Comparison of ENCODE assay signal across 14 cellular contexts in genomic region chr1:76830373-76830772, GRCh38. TPM values are rescaled to one million over a fixed set of nuclear protein-coding genes. Genes with fewer than 3 reads are reported as not detected.
DNase-seq lines count a peak whose midpoint lies in the region; ATAC-seq, FAIRE-seq and TF ChIP-seq lines count a peak whose summit lies in the region.
"Had no signal": no experiment of that assay in that cellular context is flagged by ENCODE, and none has a peak within 500 bp of the region (broad histone marks: within the 10 kb centered on the region; RNA-seq: fewer than 3 reads in every experiment).

No MANE protein-coding gene starts in this region.

- no peaks in the 10 kb centered on the region for H3K9me3 ChIP-seq in astrocyte (ENCODE audit: insufficient read depth, low read depth, low read length)
- H3K9me3 ChIP-seq in left lung, result no peaks in the 10 kb centered on the region
- no peaks in the 10 kb centered on the region for H3K9me3 ChIP-seq in upper lobe of right lung

- intact Hi-C loops in left lung (cut with DNase I), result no loop called here
- intact Hi-C loops in upper lobe of right lung (cut with DNase I), result no loop called here

- H3K4me3 ChIP-seq in GM12865 (ENCODE audit: low read depth, low read length), result no peak overlapping the region
- no peak overlapping the region for H3K4me3 ChIP-seq in astrocyte (ENCODE audit: insufficient read depth, low read depth, low read length)
- H3K4me3 ChIP-seq in left lung, result no peak overlapping the region
- H3K4me3 ChIP-seq in upper lobe of right lung, result no peak overlapping the region
- H3K4me3 ChIP-seq: GM23338 had no signal

- no peak for TF ChIP-seq CTCF in GM12865 (IDR thresholded peaks at IDR 0.05; ENCODE audit: insufficient read depth, low read depth, low read length, missing control alignments)
- TF ChIP-seq CTCF in astrocyte (IDR thresholded peaks at IDR 0.05; ENCODE audit: insufficient read depth, low read depth, low read length), result no peak
- TF ChIP-seq CTCF in left lung (IDR thresholded peaks at IDR 0.05), result no peak
- no peak for TF ChIP-seq CTCF in upper lobe of right lung (IDR thresholded peaks at IDR 0.05)

- peak; percentile 69 for ATAC-seq in GM19468 (IDR thresholded peaks at IDR 0.05; ENCODE audit: extremely low read depth, unreplicated experiment)
- ATAC-seq in HG03025 (IDR thresholded peaks at IDR 0.05; ENCODE audit: low FRiP score, unreplicated experiment), result peak; percentile 70
- ATAC-seq in left lung, result no peak
- no peak for ATAC-seq in upper lobe of right lung
- ATAC-seq: GM23338, Panc1 had no signal

- H3K79me2 ChIP-seq in astrocyte (ENCODE audit: insufficient read depth, low read length), result no peaks in the 10 kb centered on the region

- FAIRE-seq in astrocyte (lab: Jason Lieb, UNC), result no peak

- peak overlapping the region; percentile 86 for H3K27ac Mint-ChIP-seq in astrocyte (ENCODE audit: unreplicated experiment)
- H3K27ac Mint-ChIP-seq in T-helper 2 cell treated with Interferon-gamma antibody and Interleukin-4, amounts not matched to agents 5 μg/mL and 100 μg/mL, for 36 hours, result no peak overlapping the region
- H3K27ac Mint-ChIP-seq: GM23338, natural killer cell had no signal

- H3K27ac ChIP-seq in astrocyte (ENCODE audit: low read depth, low read length) (no peak overlapping the region), left lung (no peak overlapping the region), upper lobe of right lung (no peak overlapping the region)

- H3K27me3 ChIP-seq in astrocyte (ENCODE audit: insufficient read depth, low read length), result no peaks in the 10 kb centered on the region
- no peaks in the 10 kb centered on the region for H3K27me3 ChIP-seq in left lung
- H3K27me3 ChIP-seq in upper lobe of right lung, result no peaks in the 10 kb centered on the region

- peaks cover 4% of the 10 kb centered on the region for H3K4me1 ChIP-seq in astrocyte (ENCODE audit: insufficient read depth, low read length)
- H3K4me1 ChIP-seq in left lung, result no peaks in the 10 kb centered on the region
- no peaks in the 10 kb centered on the region for H3K4me1 ChIP-seq in upper lobe of right lung

- H3K36me3 ChIP-seq in astrocyte (ENCODE audit: insufficient read depth, low read length) (no peaks in the 10 kb centered on the region), left lung (no peaks in the 10 kb centered on the region), upper lobe of right lung (no peaks in the 10 kb centered on the region)

- DNase-seq in GM12865 (ENCODE audit: low read depth) (peak; percentile 49), astrocyte (ENCODE audit: low read depth) (no peak), left lung (no peak), upper lobe of right lung (no peak)
- DNase-seq in T-helper 2 cell treated with Interferon-gamma antibody and Interleukin-4, amounts not matched to agents 5 μg/mL and 100 μg/mL, for 36 hours (ENCODE audit: low spot score), result no peak
- no peak for DNase-seq in activated T-cell treated with anti-CD3 and anti-CD28 coated beads, Interleukin-2, amount 50 U/mL, for 1 hour
- DNase-seq: activated CD8-positive, alpha-beta memory T cell treated with anti-CD3 and anti-CD28 coated beads, Interleukin-2, amount 50 U/mL, for 4 hours; natural killer cell; NCI-H1930; stimulated activated CD8-positive, alpha-beta memory T cell treated with anti-CD3 and anti-CD28 coated beads, Interleukin-4, amount 100 ng/mL, for 48 hours had no signal

- peaks cover 29% of the 10 kb centered on the region for H3K4me1 Mint-ChIP-seq in astrocyte (ENCODE audit: low read depth, unreplicated experiment)
- peaks cover 5% of the 10 kb centered on the region for H3K4me1 Mint-ChIP-seq in T-helper 2 cell treated with Interferon-gamma antibody and Interleukin-4, amounts not matched to agents 5 μg/mL and 100 μg/mL, for 36 hours (ENCODE audit: low read depth)
- H3K4me1 Mint-ChIP-seq: GM23338 had no signal

- no peak overlapping the region for H3K4me2 ChIP-seq in astrocyte (ENCODE audit: low read length)
- H3K4me2 ChIP-seq: GM23338 had no signal

- no peak overlapping the region for H2AFZ ChIP-seq in astrocyte (ENCODE audit: low read depth, low read length)
- H2AFZ ChIP-seq: GM23338 had no signal

- H3K36me3 Mint-ChIP-seq in astrocyte (ENCODE audit: low read depth, unreplicated experiment), result no peaks in the 10 kb centered on the region
- no peaks in the 10 kb centered on the region for H3K36me3 Mint-ChIP-seq in T-helper 2 cell treated with Interferon-gamma antibody and Interleukin-4, amounts not matched to agents 5 μg/mL and 100 μg/mL, for 36 hours (ENCODE audit: low read depth)
- H3K36me3 Mint-ChIP-seq: natural killer cell had no signal

- peaks cover 2% of the 10 kb centered on the region for H3K9me3 Mint-ChIP-seq in astrocyte (ENCODE audit: unreplicated experiment)
- no peaks in the 10 kb centered on the region for H3K9me3 Mint-ChIP-seq in T-helper 2 cell treated with Interferon-gamma antibody and Interleukin-4, amounts not matched to agents 5 μg/mL and 100 μg/mL, for 36 hours
- H3K9me3 Mint-ChIP-seq: GM23338 had no signal

- no peak overlapping the region for H3K9ac ChIP-seq in astrocyte (ENCODE audit: low read length)

- H3K4me3 Mint-ChIP-seq in astrocyte (ENCODE audit: unreplicated experiment), result no peak overlapping the region
- H3K4me3 Mint-ChIP-seq in T-helper 2 cell treated with Interferon-gamma antibody and Interleukin-4, amounts not matched to agents 5 μg/mL and 100 μg/mL, for 36 hours, result no peak overlapping the region
- H3K4me3 Mint-ChIP-seq: GM23338, natural killer cell had no signal

- H4K20me1 ChIP-seq in astrocyte (ENCODE audit: insufficient read depth, low read length), result no peaks in the 10 kb centered on the region

- peaks cover 2% of the 10 kb centered on the region for H3K27me3 Mint-ChIP-seq in astrocyte (ENCODE audit: low read depth, unreplicated experiment)
- peaks cover 9% of the 10 kb centered on the region for H3K27me3 Mint-ChIP-seq in T-helper 2 cell treated with Interferon-gamma antibody and Interleukin-4, amounts not matched to agents 5 μg/mL and 100 μg/mL, for 36 hours (ENCODE audit: low read depth)

RNA-seq across cellular contexts. Expression of gene ST6GALNAC5, which starts 36.9 kb away (rescaled TPM):
- total RNA-seq in astrocyte, result 0.19 and 1.3 TPM in 2 replicates
- total RNA-seq in left lung, result 10 to 100 TPM; 10.9 to 18.9 TPM
- total RNA-seq in upper lobe of right lung, result 23.1 TPM
- total RNA-seq: natural killer cell had no signal

Comparison
In these comparisons a context has a peak if more than half of its experiments do, and no peak if none do; other contexts are left out.
1. ATAC-seq: peak in GM19468 (single experiment) and HG03025 (single experiment); none in left lung (single experiment) and upper lobe of right lung (single experiment).